13 cellular contexts compared by ENCODE assay signal in genomic region chr6:36765190-36765941, GRCh38.
DNase-seq lines count a peak whose midpoint lies in the region; ATAC-seq, FAIRE-seq and TF ChIP-seq lines count a peak whose summit lies in the region.
"Had no signal": no experiment of that assay in that cellular context is flagged by ENCODE, and none has a peak within 500 bp of the region (broad histone marks: within the 10 kb centered on the region; RNA-seq: fewer than 3 reads in every experiment).

No MANE protein-coding gene starts in this region.

- H3K4ac ChIP-seq in H1 (replicated peaks; ENCODE audit: insufficient read length, low read depth, low read length) = no peak overlapping the region
- H3K4ac ChIP-seq in trophoblast cell (ENCODE audit: low read depth, low read length) = no peak overlapping the region

- no peak overlapping the region for H2BK20ac ChIP-seq in H1 (ENCODE audit: low read length)

- TF ChIP-seq EP300 in H1 (IDR thresholded peaks at IDR 0.05; ENCODE audit: borderline replicate concordance in 1 of 2, low read depth in 2 of 2, low read length in 2 of 2) = no peak

- H2BK120ac ChIP-seq in H1 (replicated peaks; ENCODE audit: low read depth, low read length) (no peak overlapping the region), trophoblast cell (ENCODE audit: insufficient read depth, low read length, poor library complexity) (no peak overlapping the region)

- CTCF ChIA-PET in H1 (lab: Charles Lee; ENCODE audit: partially characterized antibody) = interaction anchor here (0.6 to 13.6 kb wide), 67 partner anchors 8 to 555 kb away, joined by 3 to 293 read pairs (median 4); partner anchors contain the start of genes C6orf89 and PPIL1

- peak overlapping the region; percentile 63 for H4K8ac ChIP-seq in H1 (ENCODE audit: extremely low read depth, insufficient read depth, low read length)
- no peak overlapping the region for H4K8ac ChIP-seq in trophoblast cell (ENCODE audit: low read depth, low read length)

- no peak overlapping the region for H2AFZ ChIP-seq in H1 (ENCODE audit: low read length)
- H2AFZ ChIP-seq in trophoblast cell (ENCODE audit: insufficient read depth, low read length, poor library complexity) = no peak overlapping the region
- H2AFZ ChIP-seq: parathyroid adenoma had no signal

- H2AK5ac ChIP-seq in H1 (ENCODE audit: low read depth, low read length) = no peak overlapping the region
- no peak overlapping the region for H2AK5ac ChIP-seq in trophoblast cell (ENCODE audit: low read length)

- H4K12ac ChIP-seq in trophoblast cell (ENCODE audit: low read depth, low read length) = no peak overlapping the region

- POLR2A ChIA-PET in H1 (lab: Charles Lee; ENCODE audit: partially characterized antibody) = interaction anchor here (1.2 to 1.7 kb wide), 5 partner anchors 9 to 170 kb away, joined by 3 to 5 read pairs (median 3); no protein-coding TSS in a partner anchor

- no peak overlapping the region for H3K23ac ChIP-seq in H1 (ENCODE audit: insufficient read length)
- H3K23ac ChIP-seq in trophoblast cell (ENCODE audit: low read length) = no peak overlapping the region

- H2BK5ac ChIP-seq in H1 (ENCODE audit: low read depth, low read length) = no peak overlapping the region
- H2BK5ac ChIP-seq in trophoblast cell (ENCODE audit: low read depth, low read length, poor library complexity) = no peak overlapping the region

- H3K27me3 ChIP-seq in H1 (replicated peaks in 1 of 4; ENCODE audit: control insufficient read depth in 3 of 4, extremely low read depth in 1 of 4, insufficient read depth in 3 of 4, low read length in 3 of 4) = no peaks in the 10 kb centered on the region
- H3K27me3 ChIP-seq in trophoblast cell (ENCODE audit: insufficient read depth, low read length) = no peaks in the 10 kb centered on the region
- H3K27me3 ChIP-seq: testis had no signal

- 71% methylated on average over 16 of the region's 16 CpGs; no CpG with 5 or more reads in 1 of the 2 experiments for WGBS in H1 (ENCODE audit: extremely low coverage in 1 of 2, insufficient coverage in 1 of 2, insufficient read length in 1 of 2, insufficient replicate concordance in 2 of 2, low coverage in 1 of 2, low lambda C conversion rate in 2 of 2, missing lambda C conversion rate in 1 of 2), 2 experiments
- WGBS in trophoblast cell (ENCODE audit: extremely low coverage, insufficient coverage, insufficient read length) = no CpG with 5 or more reads among the region's 16 CpGs

- H3K27ac ChIP-seq in H1 (ENCODE audit: low read depth, low read length) (no peak overlapping the region), trophoblast cell (ENCODE audit: low read depth, low read length) (no peak overlapping the region)
- H3K27ac ChIP-seq: parathyroid adenoma, testis had no signal

- H4K20me1 ChIP-seq in H1 (replicated peaks in 1 of 2; ENCODE audit: control insufficient read depth in 1 of 2, insufficient read depth in 2 of 2, low read length in 2 of 2) = no peaks in the 10 kb centered on the region

- H3K79me1 ChIP-seq in H1 (ENCODE audit: low read depth, low read length) (no peaks in the 10 kb centered on the region), trophoblast cell (ENCODE audit: low read length) (peaks cover 3% of the 10 kb centered on the region)

- DNase-seq in NAMALWA (ENCODE audit: low spot score) = peak; percentile 21
- no peak for DNase-seq in H1 (ENCODE audit: low read depth in 1 of 2, low spot score in 2 of 2)
- DNase-seq in trophoblast cell = no peak
- no peak for DNase-seq in activated T-cell treated with anti-CD3 and anti-CD28 coated beads, Interleukin-2, amount 50 U/mL, for 1 hour
- no peak for DNase-seq in D721Med (ENCODE audit: insufficient read length, low spot score)
- DNase-seq: SIG-M5 had no signal

- FAIRE-seq in H1 (lab: Jason Lieb, UNC) (no peak), D721Med (lab: Jason Lieb, UNC) (no peak)
- FAIRE-seq: endometrium had no signal

- H2BK12ac ChIP-seq in H1 (ENCODE audit: low read depth, low read length) (no peak overlapping the region), trophoblast cell (ENCODE audit: low read length) (no peak overlapping the region)

- H3K56ac ChIP-seq in H1 (replicated peaks; ENCODE audit: insufficient read length, low read depth, low read length) = no peak overlapping the region

- peak; percentile 9 for ATAC-seq in GM19397 (IDR thresholded peaks at IDR 0.05; ENCODE audit: unreplicated experiment)
- no peak for ATAC-seq in HG02840 (IDR thresholded peaks at IDR 0.05; ENCODE audit: low FRiP score, unreplicated experiment)

- H3K79me2 ChIP-seq in H1 (ENCODE audit: control insufficient read depth in 1 of 2, insufficient read depth in 2 of 2, low read length in 2 of 2) = no peaks in the 10 kb centered on the region
- H3K79me2 ChIP-seq in trophoblast cell (ENCODE audit: control insufficient read depth, insufficient read depth, low read length, poor library complexity) = no peaks in the 10 kb centered on the region
- H3K79me2 ChIP-seq: parathyroid adenoma had no signal

- H3K9me3 ChIP-seq in H1 (ENCODE audit: insufficient read depth in 2 of 2, low read depth in 1 of 2, low read length in 1 of 2) = no peaks in the 10 kb centered on the region
- no peaks in the 10 kb centered on the region for H3K9me3 ChIP-seq in trophoblast cell (ENCODE audit: insufficient read depth, low read depth, low read length)
- H3K9me3 ChIP-seq: Caco-2, testis had no signal

- TF ChIP-seq RAD21 in H1 (IDR thresholded peaks at IDR 0.05 in 1 of 2, conservative IDR thresholded peaks at IDR 0.05 in 1 of 2; ENCODE audit: low read depth in 2 of 2, low read length in 2 of 2) = no peak

- H3K4me2 ChIP-seq in H1 (ENCODE audit: insufficient read depth in 1 of 2, low read depth in 2 of 2, low read length in 2 of 2) (no peak overlapping the region), trophoblast cell (ENCODE audit: low read length) (no peak overlapping the region)

- H3K4me3 ChIP-seq in H1 (ENCODE audit: extremely low read depth in 1 of 4, insufficient read depth in 2 of 4, low read depth in 3 of 4, low read length in 4 of 4) = no peak overlapping the region
- H3K4me3 ChIP-seq in trophoblast cell (ENCODE audit: low read depth, low read length) = peak overlapping the region; percentile 53
- H3K4me3 ChIP-seq: skin epidermis, testis had no signal

- TF ChIP-seq POLR2A in H1 (IDR thresholded peaks at IDR 0.05; ENCODE audit: control extremely low read depth in 1 of 2, low read depth in 2 of 2, low read length in 2 of 2) = no peak

- peaks cover 0 to 10% (median 1%) of the 10 kb centered on the region in 4 experiments; a peak in 4 of 7 replicates for H3K4me1 ChIP-seq in H1 (replicated peaks in 1 of 4; ENCODE audit: control insufficient read depth in 3 of 4, insufficient read depth in 4 of 4, low read length in 3 of 4)
- H3K4me1 ChIP-seq in trophoblast cell (ENCODE audit: control insufficient read depth in 1 of 2, insufficient read depth in 2 of 2, low read length in 2 of 2) = peaks cover 0 to 9% of the 10 kb centered on the region in 2 experiments
- H3K4me1 ChIP-seq: Caco-2, parathyroid adenoma had no signal

- no peak overlapping the region for H4K91ac ChIP-seq in H1 (replicated peaks; ENCODE audit: insufficient read length, low read length)
- no peak overlapping the region for H4K91ac ChIP-seq in trophoblast cell (ENCODE audit: low read depth, low read length)

- H3K36me3 ChIP-seq in H1 (ENCODE audit: control insufficient read depth in 2 of 4, insufficient read depth in 4 of 4, low read length in 3 of 4) (no peaks in the 10 kb centered on the region), trophoblast cell (ENCODE audit: control insufficient read depth in 1 of 2, insufficient read depth in 2 of 2, low read length in 2 of 2) (no peaks in the 10 kb centered on the region)

- no peak overlapping the region; the same call in 1 of the 2 replicates for H3K18ac ChIP-seq in H1 (ENCODE audit: extremely low read depth, low read length)
- no peak overlapping the region for H3K18ac ChIP-seq in trophoblast cell (ENCODE audit: low read length)

- TF ChIP-seq CTCF in H1 (IDR thresholded peaks at IDR 0.05; ENCODE audit: control extremely low read depth in 1 of 3, insufficient read depth in 1 of 3, low read depth in 1 of 3, low read length in 3 of 3) (no peak), D721Med (IDR thresholded peaks at IDR 0.05; ENCODE audit: insufficient read depth, missing control alignments) (no peak)

- H2BK15ac ChIP-seq in H1 (ENCODE audit: low read length) = no peak overlapping the region

- no peaks in the 10 kb centered on the region for H3K23me2 ChIP-seq in H1 (ENCODE audit: low read depth, low read length)

- H4K5ac ChIP-seq in H1 (ENCODE audit: insufficient read length, low read depth, low read length) = no peak overlapping the region

- H3K14ac ChIP-seq in H1 (ENCODE audit: insufficient read length) (no peak overlapping the region), trophoblast cell (ENCODE audit: low read length) (no peak overlapping the region)

- H3K9ac ChIP-seq in H1 (replicated peaks in 1 of 4; ENCODE audit: extremely low read depth in 1 of 4, low read depth in 3 of 4, low read length in 3 of 4) (no peak overlapping the region), trophoblast cell (ENCODE audit: low read length) (no peak overlapping the region)
- H3K9ac ChIP-seq: parathyroid adenoma had no signal

TF ChIP-seq in H1, 55 proteins besides CTCF, POLR2A, EP300 and RAD21:
- no peak for TF ChIP-seq GTF2F1 (IDR thresholded peaks at IDR 0.05; ENCODE audit: borderline replicate concordance, low read depth, low read length)
- no peak for TF ChIP-seq BACH1 (IDR thresholded peaks at IDR 0.05; ENCODE audit: low read length)
